In the genomic region with DNA sequence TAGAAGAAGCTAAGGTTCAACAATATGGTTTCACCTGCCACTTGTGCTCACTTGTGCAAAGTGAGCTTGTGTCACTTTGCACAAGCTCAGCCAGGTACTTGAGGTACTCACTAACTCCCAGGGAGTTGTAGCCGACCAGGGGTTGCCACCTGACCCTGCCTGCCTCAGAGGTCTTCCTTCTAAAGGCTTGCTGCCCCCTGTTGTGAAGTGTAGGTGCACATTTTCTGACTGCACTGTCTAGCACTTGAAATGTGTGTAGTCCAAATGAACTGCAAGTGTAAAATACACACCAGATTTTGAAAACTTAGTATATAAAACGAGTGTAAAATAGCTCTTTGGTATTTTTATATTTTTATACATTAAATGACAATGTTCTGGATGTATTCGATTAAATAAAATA, we compare ENCODE assay signal across 17 cellular contexts.
DNase-seq lines count a peak whose midpoint lies in the region; ATAC-seq and TF ChIP-seq lines count a peak whose summit lies in the region.
"Had no signal": no experiment of that assay in that cellular context is flagged by ENCODE, and none has a peak within 500 bp of the region (broad histone marks: within the 10 kb centered on the region; RNA-seq: fewer than 3 reads in every experiment).

No MANE protein-coding gene starts in this region.

- H3K9ac ChIP-seq in HCT116 (ENCODE audit: low read length): no peak overlapping the region

- no peaks in the 10 kb centered on the region for H3K9me3 Mint-ChIP-seq in activated B cell treated with CpG ODN at 0.5 μM for 24 hours
- no peaks in the 10 kb centered on the region for H3K9me3 Mint-ChIP-seq in nephron
- H3K9me3 Mint-ChIP-seq in activated naive CD4-positive, alpha-beta T cell treated with anti-CD3 and anti-CD28 coated beads, Interleukin-2, amount 10 ng/mL, durations not matched to agents 7 days and 5 days: no peaks in the 10 kb centered on the region

- H3K27ac ChIP-seq in HCT116 (ENCODE audit: low read depth, low read length): no peak overlapping the region
- H3K27ac ChIP-seq: RWPE1, SJSA1 had no signal

- no peaks in the 10 kb centered on the region for H3K36me3 Mint-ChIP-seq in activated B cell treated with CpG ODN at 0.5 μM for 24 hours (ENCODE audit: low read depth)
- no peaks in the 10 kb centered on the region for H3K36me3 Mint-ChIP-seq in nephron (ENCODE audit: low read depth)
- no peaks in the 10 kb centered on the region for H3K36me3 Mint-ChIP-seq in activated naive CD4-positive, alpha-beta T cell treated with anti-CD3 and anti-CD28 coated beads, Interleukin-2, amount 10 ng/mL, durations not matched to agents 7 days and 5 days

- no peak overlapping the region for H2AFZ ChIP-seq in HCT116 (ENCODE audit: low read depth, low read length, poor library complexity, severe bottlenecking)

- H3K4me3 Mint-ChIP-seq in activated B cell treated with CpG ODN at 0.5 μM for 24 hours (no peak overlapping the region), nephron (no peak overlapping the region)
- no peak overlapping the region for H3K4me3 Mint-ChIP-seq in activated naive CD4-positive, alpha-beta T cell treated with anti-CD3 and anti-CD28 coated beads, Interleukin-2, amount 10 ng/mL, durations not matched to agents 7 days and 5 days

- RAD21 ChIA-PET in HCT116 (lab: Charles Lee; ENCODE audit: low non-redundant PET in 1 of 2, low total read pairs in 2 of 2, uncharacterized antibody in 2 of 2, unreplicated experiment in 2 of 2): no interaction called here

- H3K4me3 ChIP-seq in HCT116 (replicated peaks in 1 of 2; ENCODE audit: low read depth in 1 of 2, low read length in 2 of 2): no peak overlapping the region
- H3K4me3 ChIP-seq: SJSA1 had no signal

- DNase-seq in NCI-H1105 treated with DMSO at 0.1 percent for 48 hours (lab: John Stamatoyannopoulos, UW) (peak; percentile 6), NCI-H1105 (lab: John Stamatoyannopoulos, UW) (no peak), HCT116 (ENCODE audit: low read depth, low spot score) (no peak), activated B cell treated with CpG ODN at 0.5 μM for 24 hours (no peak)
- no peak for DNase-seq in activated naive CD4-positive, alpha-beta T cell treated with anti-CD3 and anti-CD28 coated beads, Interleukin-2, amount 10 ng/mL, durations not matched to agents 7 days and 5 days
- DNase-seq: C1 segment of cervical spinal cord, DMS53, Kasumi-1, NCI-H146, NCI-H2107, NCI-H446, NCI-H748 treated with DMSO at 0.1 percent for 48 hours had no signal

- H3K9me2 ChIP-seq in HCT116 (ENCODE audit: insufficient read depth): no peaks in the 10 kb centered on the region

- TF ChIP-seq POLR2A in HCT116 (IDR thresholded peaks at IDR 0.05; ENCODE audit: borderline replicate concordance, extremely low read depth, insufficient read depth, insufficient read length): no peak

- H3K27ac Mint-ChIP-seq in activated B cell treated with CpG ODN at 0.5 μM for 24 hours: no peak overlapping the region
- H3K27ac Mint-ChIP-seq in nephron: peak overlapping the region in 2 of 3 experiments; percentile 65 to 66
- H3K27ac Mint-ChIP-seq in activated naive CD4-positive, alpha-beta T cell treated with anti-CD3 and anti-CD28 coated beads, Interleukin-2, amount 10 ng/mL, durations not matched to agents 7 days and 5 days: no peak overlapping the region

- CTCF ChIA-PET in HCT116 (lab: Charles Lee): no interaction called here
- CTCF ChIA-PET in activated B cell treated with CpG ODN at 0.5 μM for 24 hours (lab: Charles Lee): interaction anchor here (0.6 to 1.7 kb wide), 5 partner anchors 14 to 636 kb away, joined by 3 to 7 read pairs (median 4); partner anchors contain the start of gene TRIM13
- CTCF ChIA-PET in activated naive CD4-positive, alpha-beta T cell treated with anti-CD3 and anti-CD28 coated beads, Interleukin-2, amount 10 ng/mL, durations not matched to agents 7 days and 5 days (lab: Charles Lee): interaction anchor here (1.0 kb wide), 1 partner anchor 303 kb away, joined by 3 read pairs; no protein-coding TSS in a partner anchor

- POLR2A ChIA-PET in HCT116 (lab: Charles Lee): no interaction called here
- POLR2A ChIA-PET in activated B cell treated with CpG ODN at 0.5 μM for 24 hours (lab: Charles Lee): interaction anchor here (1.2 kb wide), 1 partner anchor 488 kb away, joined by 11 read pairs; no protein-coding TSS in a partner anchor

- no peaks in the 10 kb centered on the region for H3K36me3 ChIP-seq in HCT116 (ENCODE audit: control insufficient read depth in 1 of 2, insufficient read depth in 2 of 2, low read length in 2 of 2)
- H3K36me3 ChIP-seq: SJSA1 had no signal

- H4K20me1 ChIP-seq in HCT116 (ENCODE audit: insufficient read depth): no peaks in the 10 kb centered on the region

- H3K27me3 Mint-ChIP-seq in activated B cell treated with CpG ODN at 0.5 μM for 24 hours: no peaks in the 10 kb centered on the region
- H3K27me3 Mint-ChIP-seq in nephron (ENCODE audit: low read depth): no peaks in the 10 kb centered on the region
- H3K27me3 Mint-ChIP-seq in activated naive CD4-positive, alpha-beta T cell treated with anti-CD3 and anti-CD28 coated beads, Interleukin-2, amount 10 ng/mL, durations not matched to agents 7 days and 5 days: peaks cover 27% of the 10 kb centered on the region

- peak; percentile 18; the same call in 1 of the 2 replicates for TF ChIP-seq RAD21 in HCT116 (IDR thresholded peaks at IDR 0.05; ENCODE audit: low read depth)

- H3K79me2 ChIP-seq in HCT116 (ENCODE audit: insufficient read depth, low read length): no peaks in the 10 kb centered on the region

- no TSS peak for BruUV-seq in HCT116 (replicated peaks; lab: Mats Ljungman, UMichigan)

- H3K27me3 ChIP-seq in HCT116 (ENCODE audit: insufficient read depth, low read length): no peaks in the 10 kb centered on the region
- H3K27me3 ChIP-seq: SJSA1 had no signal

- peaks cover 10 to 12% of the 10 kb centered on the region in 2 experiments for H3K4me1 ChIP-seq in HCT116 (ENCODE audit: control insufficient read depth in 1 of 2, insufficient read depth in 2 of 2, low read length in 2 of 2)

- peaks cover 42% of the 10 kb centered on the region for H3K4me1 Mint-ChIP-seq in activated B cell treated with CpG ODN at 0.5 μM for 24 hours
- H3K4me1 Mint-ChIP-seq in nephron: peaks cover 57% of the 10 kb centered on the region
- peaks cover 14% of the 10 kb centered on the region for H3K4me1 Mint-ChIP-seq in activated naive CD4-positive, alpha-beta T cell treated with anti-CD3 and anti-CD28 coated beads, Interleukin-2, amount 10 ng/mL, durations not matched to agents 7 days and 5 days

- TF ChIP-seq CTCF in HCT116 (IDR thresholded peaks at IDR 0.05 in 2 of 3, conservative IDR thresholded peaks at IDR 0.05 in 1 of 3; ENCODE audit: borderline replicate concordance in 1 of 3, insufficient read depth in 1 of 3, low read depth in 2 of 3, low read length in 2 of 3) (no peak), activated B cell treated with CpG ODN at 0.5 μM for 24 hours (IDR thresholded peaks at IDR 0.05) (no peak), nephron (IDR thresholded peaks at IDR 0.05; ENCODE audit: unreplicated experiment in 3 of 3) (no peak)

- ATAC-seq in HCT116 (no peak), activated B cell treated with CpG ODN at 0.5 μM for 24 hours (ENCODE audit: low read depth) (peak; percentile 40), GM19351 (IDR thresholded peaks at IDR 0.05; ENCODE audit: unreplicated experiment) (no peak), HG02840 (IDR thresholded peaks at IDR 0.05; ENCODE audit: low FRiP score, unreplicated experiment) (no peak)

- H3K9me3 ChIP-seq in HCT116 (ENCODE audit: control insufficient read depth in 1 of 2, insufficient read depth in 1 of 2, low read depth in 1 of 2, low read length in 2 of 2): no peaks in the 10 kb centered on the region
- H3K9me3 ChIP-seq: SJSA1 had no signal

- intact Hi-C loops in HCT116 (cut with micrococcal nuclease) (no loop called here), activated B cell treated with CpG ODN at 0.5 μM for 24 hours (cut with micrococcal nuclease) (loop anchor here (2.0 kb wide), 1 partner anchor 14 kb away; no protein-coding TSS in a partner anchor)

- H3K4me2 ChIP-seq in HCT116 (ENCODE audit: low read length): no peak overlapping the region

TF ChIP-seq in HCT116, 20 proteins besides CTCF, POLR2A, EP300 and RAD21:
- TF ChIP-seq SRF (IDR thresholded peaks at IDR 0.05; ENCODE audit: low read depth): no peak
- TF ChIP-seq FOSL1 (IDR thresholded peaks at IDR 0.05; ENCODE audit: low read depth): no peak
- TF ChIP-seq EZH2 (IDR thresholded peaks at IDR 0.05): no peak
- no peak for TF ChIP-seq ZFX (IDR thresholded peaks at IDR 0.05)
- no peak for TF ChIP-seq JUND (IDR thresholded peaks at IDR 0.05)

Comparison
In these comparisons a context has a peak if more than half of its experiments do, and no peak if none do; other contexts are left out.
1. H3K27ac Mint-ChIP-seq: peak in nephron (2 of 3); none in activated B cell treated with CpG ODN at 0.5 μM for 24 hours (single experiment) and activated naive CD4-positive, alpha-beta T cell treated with anti-CD3 and anti-CD28 coated beads, Interleukin-2, amount 10 ng/mL, durations not matched to agents 7 days and 5 days (single experiment).